ENCODE assay signal across 16 cellular contexts in the genomic region with DNA sequence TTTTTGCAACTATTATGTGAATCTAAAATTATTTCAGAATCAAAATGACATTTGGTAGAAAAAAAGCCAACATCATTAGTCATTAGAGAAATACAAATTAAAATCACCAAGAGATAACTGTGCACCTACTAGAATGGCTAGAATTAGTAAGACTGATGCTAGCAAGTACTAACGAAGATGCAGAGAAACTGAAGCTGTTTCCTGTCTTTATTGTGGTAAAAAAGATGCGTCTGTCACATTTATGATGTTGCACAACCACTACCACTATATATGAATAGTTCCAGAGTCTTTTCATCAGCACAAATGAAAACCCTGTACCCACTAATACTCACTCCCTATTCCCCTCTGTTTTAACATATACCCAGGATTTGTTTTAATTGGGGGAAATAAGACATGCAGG. TPM values are rescaled to one million over a fixed set of nuclear protein-coding genes. Genes with fewer than 3 reads are reported as not detected.
A peak's percentile ranks its signal among the peaks of the same experiment; 100 is the strongest.
DNase-seq lines count a peak whose midpoint lies in the region; ATAC-seq and TF ChIP-seq lines count a peak whose summit lies in the region.
"Had no signal": no experiment of that assay in that cellular context is flagged by ENCODE, and none has a peak within 500 bp of the region (broad histone marks: within the 10 kb centered on the region; RNA-seq: fewer than 3 reads in every experiment).

No MANE protein-coding gene starts in this region.

- intact Hi-C loops in esophagus muscularis mucosa (cut with DNase I) = no loop called here

- H3K9ac ChIP-seq in BLaER1 treated with 17β-estradiol and CSF1 and Interleukin-3, amounts not matched to agents 10 nM and 100 nM = no peak overlapping the region
- no peak overlapping the region for H3K9ac ChIP-seq in DND-41 (ENCODE audit: low read depth, low read length)

- peaks cover 41% of the 10 kb centered on the region for H3K27me3 Mint-ChIP-seq in activated T-helper 17 cell treated with anti-CD3 and anti-CD28 coated beads, Interleukin-2, amount 50 U/mL, for 72 hours

- no peak for DNase-seq in DND-41
- no peak for DNase-seq in esophagus muscularis mucosa (ENCODE audit: extremely low spot score)
- DNase-seq: CD4-positive, CD25-positive, alpha-beta regulatory T cell; CD8-positive, alpha-beta T cell; DMS 273 treated with DMSO at 0.1 percent for 48 hours; DMS79; GF-D8; GOT3; HFFc6 had no signal

- TF ChIP-seq CTCF in DND-41 (IDR thresholded peaks at IDR 0.05; ENCODE audit: borderline replicate concordance, extremely low read depth, low read length, poor library complexity, severe bottlenecking) (no peak), esophagus muscularis mucosa (IDR thresholded peaks at IDR 0.05) (no peak)

- 67% methylated on average over 2 of the region's 2 CpGs for WGBS in esophagus muscularis mucosa

- H2AFZ ChIP-seq in DND-41 (ENCODE audit: low read depth, low read length) = no peak overlapping the region

- no peaks in the 10 kb centered on the region for H3K9me3 Mint-ChIP-seq in activated T-helper 17 cell treated with anti-CD3 and anti-CD28 coated beads, Interleukin-2, amount 50 U/mL, for 72 hours
- H3K9me3 Mint-ChIP-seq: HFFc6 had no signal

- ATAC-seq in DND-41 (ENCODE audit: insufficient read depth, low read depth) (peak; percentile 57; the same call in 1 of the 3 replicates), HG02763 (IDR thresholded peaks at IDR 0.05; ENCODE audit: unreplicated experiment) (no peak), HG03354 (IDR thresholded peaks at IDR 0.05; ENCODE audit: poor library complexity, severe bottlenecking, unreplicated experiment) (no peak)
- peak; percentile 14 for ATAC-seq in activated T-helper 17 cell treated with anti-CD3 and anti-CD28 coated beads, Interleukin-2, amount 50 U/mL, for 72 hours (replicated peaks)
- ATAC-seq: CD8-positive, alpha-beta T cell had no signal

- no peaks in the 10 kb centered on the region for H3K36me3 ChIP-seq in BLaER1 treated with 17β-estradiol and CSF1 and Interleukin-3, amounts not matched to agents 10 nM and 100 nM
- H3K36me3 ChIP-seq in DND-41 (ENCODE audit: insufficient read depth, low read length) (no peaks in the 10 kb centered on the region), esophagus muscularis mucosa (no peaks in the 10 kb centered on the region)
- H3K36me3 ChIP-seq: HAP-1 had no signal

- no peaks in the 10 kb centered on the region for H3K36me3 Mint-ChIP-seq in activated T-helper 17 cell treated with anti-CD3 and anti-CD28 coated beads, Interleukin-2, amount 50 U/mL, for 72 hours (ENCODE audit: low read depth)
- H3K36me3 Mint-ChIP-seq: CD4-positive, CD25-positive, alpha-beta regulatory T cell; CD8-positive, alpha-beta T cell had no signal

- H3K4me3 Mint-ChIP-seq in activated T-helper 17 cell treated with anti-CD3 and anti-CD28 coated beads, Interleukin-2, amount 50 U/mL, for 72 hours = no peak overlapping the region
- H3K4me3 Mint-ChIP-seq: CD4-positive, CD25-positive, alpha-beta regulatory T cell; CD8-positive, alpha-beta T cell; HFFc6 had no signal

- H3K27ac ChIP-seq in BLaER1 treated with 17β-estradiol and CSF1 and Interleukin-3, amounts not matched to agents 10 nM and 100 nM = no peak overlapping the region
- H3K27ac ChIP-seq in DND-41 (ENCODE audit: low read length) = no peak overlapping the region
- H3K27ac ChIP-seq in esophagus muscularis mucosa (replicated peaks in 1 of 4) = no peak overlapping the region
- H3K27ac ChIP-seq: C4-2B had no signal

- no peaks in the 10 kb centered on the region for H3K4me1 Mint-ChIP-seq in activated T-helper 17 cell treated with anti-CD3 and anti-CD28 coated beads, Interleukin-2, amount 50 U/mL, for 72 hours

- no peak for TF ChIP-seq EP300 in esophagus muscularis mucosa (IDR thresholded peaks at IDR 0.05)

- H4K20me1 ChIP-seq in BLaER1 treated with 17β-estradiol and CSF1 and Interleukin-3, amounts not matched to agents 10 nM and 100 nM = no peaks in the 10 kb centered on the region
- no peaks in the 10 kb centered on the region for H4K20me1 ChIP-seq in DND-41 (ENCODE audit: insufficient read depth, low read length)

- no peak for TF ChIP-seq POLR2A in esophagus muscularis mucosa (IDR thresholded peaks at IDR 0.05; ENCODE audit: low read depth)

- peak overlapping the region in 9 of 11 experiments; percentile 19 to 50 (median 33); a peak in 13 of 22 replicates for H3K4me2 ChIP-seq in BLaER1 treated with 17β-estradiol and CSF1 and Interleukin-3, amounts not matched to agents 10 nM and 100 nM
- no peak overlapping the region for H3K4me2 ChIP-seq in DND-41 (ENCODE audit: insufficient read depth, low read length)

- H3K27ac Mint-ChIP-seq in activated T-helper 17 cell treated with anti-CD3 and anti-CD28 coated beads, Interleukin-2, amount 50 U/mL, for 72 hours = no peak overlapping the region
- H3K27ac Mint-ChIP-seq: CD8-positive, alpha-beta T cell; HFFc6 had no signal

- H3K4me1 ChIP-seq in BLaER1 treated with 17β-estradiol and CSF1 and Interleukin-3, amounts not matched to agents 10 nM and 100 nM = peaks cover 0 to 16% (median 9%) of the 10 kb centered on the region in 10 experiments; a peak in 12 of 20 replicates
- H3K4me1 ChIP-seq in DND-41 (ENCODE audit: insufficient read depth, low read length) (no peaks in the 10 kb centered on the region), esophagus muscularis mucosa (peaks cover 0 to 7% (median 2%) of the 10 kb centered on the region in 4 donors)
- H3K4me1 ChIP-seq: HAP-1 had no signal

- H3K4me3 ChIP-seq in BLaER1 treated with 17β-estradiol and CSF1 and Interleukin-3, amounts not matched to agents 10 nM and 100 nM = no peak overlapping the region
- H3K4me3 ChIP-seq in DND-41 (ENCODE audit: low read depth in 1 of 2, low read length in 2 of 2) (no peak overlapping the region), esophagus muscularis mucosa (no peak overlapping the region)
- H3K4me3 ChIP-seq: HAP-1 had no signal

- no peaks in the 10 kb centered on the region; a peak in 1 of 22 replicates for H3K9me3 ChIP-seq in BLaER1 treated with 17β-estradiol and CSF1 and Interleukin-3, amounts not matched to agents 10 nM and 100 nM (replicated peaks in 1 of 11)
- H3K9me3 ChIP-seq in DND-41 (ENCODE audit: insufficient read depth, low read length, severe bottlenecking) = no peaks in the 10 kb centered on the region
- no peaks in the 10 kb centered on the region for H3K9me3 ChIP-seq in esophagus muscularis mucosa
- H3K9me3 ChIP-seq: HAP-1 had no signal

- no peaks in the 10 kb centered on the region for H3K79me2 ChIP-seq in DND-41 (ENCODE audit: insufficient read depth, low read length)

- no peaks in the 10 kb centered on the region for H3K27me3 ChIP-seq in BLaER1 treated with 17β-estradiol and CSF1 and Interleukin-3, amounts not matched to agents 10 nM and 100 nM
- H3K27me3 ChIP-seq in DND-41 (ENCODE audit: insufficient read depth, low read length, poor library complexity) (peaks cover 25% of the 10 kb centered on the region), esophagus muscularis mucosa (peaks cover 0 to 4% (median 0%) of the 10 kb centered on the region in 4 donors)

RNA-seq across cellular contexts. Expression of a gene that starts 16.7 kb away (rescaled TPM):
- not detected for total RNA-seq in activated T-helper 17 cell treated with anti-CD3 and anti-CD28 coated beads, Interleukin-2, amount 50 U/mL, for 72 hours
- 10 to 100 TPM; 37.4 to 51.6 (median 47.4) TPM for total RNA-seq in esophagus muscularis mucosa
- total RNA-seq: A673; CD4-positive, CD25-positive, alpha-beta regulatory T cell; CD8-positive, alpha-beta T cell had no signal

Comparison
In these comparisons a context has a peak if more than half of its experiments do, and no peak if none do; other contexts are left out.
1. ATAC-seq: peak in DND-41 (single experiment) and activated T-helper 17 cell treated with anti-CD3 and anti-CD28 coated beads, Interleukin-2, amount 50 U/mL, for 72 hours (single experiment); none in HG02763 (single experiment) and HG03354 (single experiment).
2. RNA of a gene that starts 16.7 kb away (total RNA-seq): 37.4 to 51.6 TPM in esophagus muscularis mucosa; not detected in activated T-helper 17 cell treated with anti-CD3 and anti-CD28 coated beads, Interleukin-2, amount 50 U/mL, for 72 hours; every median in the first group is over 10 times any median in the second.